In the genomic region with DNA sequence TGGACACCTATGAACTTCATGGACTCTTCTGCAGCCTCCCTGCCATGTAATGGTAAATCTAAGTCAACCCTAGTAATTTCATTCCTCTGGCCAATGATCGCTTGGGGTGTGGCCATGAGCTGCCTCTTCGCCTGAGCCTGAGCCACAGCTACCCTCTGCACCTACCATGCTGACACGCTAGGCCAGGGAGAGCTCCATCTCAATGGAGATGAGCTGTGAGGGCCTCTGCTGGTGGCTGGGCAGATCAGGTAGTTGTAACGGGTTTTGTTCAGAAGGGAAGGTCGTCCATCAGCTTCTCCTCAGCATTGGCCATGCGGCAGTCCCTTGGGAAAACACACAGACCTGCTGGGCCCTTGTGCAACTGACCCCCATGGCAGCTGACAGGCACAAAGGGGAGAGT, we compare ENCODE assay signal across 1 cellular context.
TF ChIP-seq lines count a peak whose summit lies in the region.

No MANE protein-coding gene starts in this region.

TF ChIP-seq in HepG2, 621 proteins besides CTCF, POLR2A, EP300 and RAD21 (continued from another document):
- TF ChIP-seq, protein P1, sequence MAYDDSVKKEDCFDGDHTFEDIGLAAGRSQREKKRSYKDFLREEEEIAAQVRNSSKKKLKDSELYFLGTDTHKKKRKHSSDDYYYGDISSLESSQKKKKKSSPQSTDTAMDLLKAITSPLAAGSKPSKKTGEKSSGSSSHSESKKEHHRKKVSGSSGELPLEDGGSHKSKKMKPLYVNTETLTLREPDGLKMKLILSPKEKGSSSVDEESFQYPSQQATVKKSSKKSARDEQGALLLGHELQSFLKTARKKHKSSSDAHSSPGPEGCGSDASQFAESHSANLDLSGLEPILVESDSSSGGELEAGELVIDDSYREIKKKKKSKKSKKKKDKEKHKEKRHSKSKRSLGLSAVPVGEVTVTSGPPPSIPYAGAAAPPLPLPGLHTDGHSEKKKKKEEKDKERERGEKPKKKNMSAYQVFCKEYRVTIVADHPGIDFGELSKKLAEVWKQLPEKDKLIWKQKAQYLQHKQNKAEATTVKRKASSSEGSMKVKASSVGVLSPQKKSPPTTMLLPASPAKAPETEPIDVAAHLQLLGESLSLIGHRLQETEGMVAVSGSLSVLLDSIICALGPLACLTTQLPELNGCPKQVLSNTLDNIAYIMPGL (CRISPR knock-in tag; IDR thresholded peaks at IDR 0.05; ENCODE audit: borderline replicate concordance in 1 of 2, low read depth in 1 of 2): peak; percentile 44 to 56; a peak in 1 of 4 replicates
- TF ChIP-seq, protein P2, sequence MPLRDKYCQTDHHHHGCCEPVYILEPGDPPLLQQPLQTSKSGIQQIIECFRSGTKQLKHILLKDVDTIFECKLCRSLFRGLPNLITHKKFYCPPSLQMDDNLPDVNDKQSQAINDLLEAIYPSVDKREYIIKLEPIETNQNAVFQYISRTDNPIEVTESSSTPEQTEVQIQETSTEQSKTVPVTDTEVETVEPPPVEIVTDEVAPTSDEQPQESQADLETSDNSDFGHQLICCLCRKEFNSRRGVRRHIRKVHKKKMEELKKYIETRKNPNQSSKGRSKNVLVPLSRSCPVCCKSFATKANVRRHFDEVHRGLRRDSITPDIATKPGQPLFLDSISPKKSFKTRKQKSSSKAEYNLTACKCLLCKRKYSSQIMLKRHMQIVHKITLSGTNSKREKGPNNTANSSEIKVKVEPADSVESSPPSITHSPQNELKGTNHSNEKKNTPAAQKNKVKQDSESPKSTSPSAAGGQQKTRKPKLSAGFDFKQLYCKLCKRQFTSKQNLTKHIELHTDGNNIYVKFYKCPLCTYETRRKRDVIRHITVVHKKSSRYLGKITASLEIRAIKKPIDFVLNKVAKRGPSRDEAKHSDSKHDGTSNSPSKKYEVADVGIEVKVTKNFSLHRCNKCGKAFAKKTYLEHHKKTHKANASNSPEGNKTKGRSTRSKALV (CRISPR knock-in tag; IDR thresholded peaks at IDR 0.05): no peak
- TF ChIP-seq ZMYM3 (CRISPR knock-in tag; IDR thresholded peaks at IDR 0.05) (no peak), CHD2 (IDR thresholded peaks at IDR 0.05; ENCODE audit: low read depth, low read length) (0 out of 2 replicates have a peak, but pooled peaks have one; percentile 19), RFX5 (IDR thresholded peaks at IDR 0.05; ENCODE audit: low read depth, low read length) (no peak), XRCC5 (optimal IDR thresholded peaks at IDR 0.05; ENCODE audit: low read length) (peak; percentile 74), SP1 (IDR thresholded peaks at IDR 0.05) (no peak), SP1 (CRISPR knock-in tag; IDR thresholded peaks at IDR 0.05) (no peak), MXI1 (IDR thresholded peaks at IDR 0.05; ENCODE audit: borderline replicate concordance, low read depth, low read length) (no peak), ARHGAP35 (CRISPR knock-in tag; IDR thresholded peaks at IDR 0.05; ENCODE audit: borderline replicate concordance) (no peak), RXRA (CRISPR knock-in tag; IDR thresholded peaks at IDR 0.05) (no peak), BCL6 (CRISPR knock-in tag; IDR thresholded peaks at IDR 0.05) (no peak), ZSCAN31 (CRISPR knock-in tag; IDR thresholded peaks at IDR 0.05; ENCODE audit: low read depth) (no peak), SP4 (CRISPR knock-in tag; IDR thresholded peaks at IDR 0.05) (no peak), ZNF207 (IDR thresholded peaks at IDR 0.05; ENCODE audit: borderline replicate concordance) (no peak), NCOR1 (IDR thresholded peaks at IDR 0.05; ENCODE audit: borderline replicate concordance, low read length) (no peak), FOXA1 (IDR thresholded peaks at IDR 0.05) (no peak), FOXA1 (CRISPR knock-in tag; IDR thresholded peaks at IDR 0.05) (no peak), ZNF317 (CRISPR knock-in tag; IDR thresholded peaks at IDR 0.05) (no peak), ASH2L (IDR thresholded peaks at IDR 0.05; ENCODE audit: insufficient read length, low read depth, low read length) (no peak), TBL1XR1 (IDR thresholded peaks at IDR 0.05; ENCODE audit: borderline replicate concordance, low read length, partially characterized antibody) (no peak), CCDC6 (CRISPR knock-in tag; IDR thresholded peaks at IDR 0.05) (no peak), ZFP1 (CRISPR knock-in tag; IDR thresholded peaks at IDR 0.05) (no peak), SMAD1 (CRISPR knock-in tag; IDR thresholded peaks at IDR 0.05; ENCODE audit: borderline replicate concordance, low read depth) (peak; percentile 79; the same call in 1 of the 2 replicates), EED (CRISPR knock-in tag; IDR thresholded peaks at IDR 0.05) (no peak), ZNF260 (CRISPR knock-in tag; IDR thresholded peaks at IDR 0.05; ENCODE audit: borderline replicate concordance, low read depth) (no peak), SPEN (CRISPR knock-in tag; IDR thresholded peaks at IDR 0.05; ENCODE audit: low read depth) (no peak), FOXM1 (CRISPR knock-in tag; IDR thresholded peaks at IDR 0.05) (no peak), SMAD3 (CRISPR knock-in tag; IDR thresholded peaks at IDR 0.05) (no peak), CENPT (CRISPR knock-in tag; IDR thresholded peaks at IDR 0.05; ENCODE audit: low read depth) (no peak), TEAD2 (CRISPR knock-in tag; IDR thresholded peaks at IDR 0.05) (no peak), GFI1 (CRISPR knock-in tag; IDR thresholded peaks at IDR 0.05; ENCODE audit: borderline replicate concordance) (no peak), NR2F6 (IDR thresholded peaks at IDR 0.05) (no peak), NR2F6 (CRISPR knock-in tag; IDR thresholded peaks at IDR 0.05) (no peak), ZNF530 (CRISPR knock-in tag; IDR thresholded peaks at IDR 0.05; ENCODE audit: low read depth) (no peak), SMC3 (IDR thresholded peaks at IDR 0.05; ENCODE audit: low read length) (peak; percentile 74), MYC (CRISPR knock-in tag; IDR thresholded peaks at IDR 0.05; ENCODE audit: borderline replicate concordance) (peak; percentile 36; the same call in 1 of the 2 replicates), ESRRA (CRISPR knock-in tag; IDR thresholded peaks at IDR 0.05; ENCODE audit: low read depth) (no peak), BORCS8-MEF2B (CRISPR knock-in tag; IDR thresholded peaks at IDR 0.05) (0 out of 2 replicates have a peak, but pooled peaks have one; percentile 21), TARDBP (CRISPR knock-in tag; IDR thresholded peaks at IDR 0.05) (no peak), SALL1 (CRISPR knock-in tag; IDR thresholded peaks at IDR 0.05) (peak; percentile 41; the same call in 1 of the 2 replicates), HIVEP1 (CRISPR knock-in tag; IDR thresholded peaks at IDR 0.05) (0 out of 2 replicates have a peak, but pooled peaks have one; percentile 23), ZNF879 (CRISPR knock-in tag; IDR thresholded peaks at IDR 0.05) (no peak), FOXC1 (CRISPR knock-in tag; IDR thresholded peaks at IDR 0.05; ENCODE audit: borderline replicate concordance) (no peak), ZEB1 (IDR thresholded peaks at IDR 0.05; ENCODE audit: insufficient replicate concordance, low read depth) (no peak), AKAP8 (CRISPR knock-in tag; IDR thresholded peaks at IDR 0.05) (no peak), YY1 (IDR thresholded peaks at IDR 0.05; ENCODE audit: insufficient read depth, insufficient replicate concordance, low read depth, low read length) (peak; percentile 59), CHD4 (IDR thresholded peaks at IDR 0.05; ENCODE audit: borderline replicate concordance, low read length) (no peak), GTF3A (CRISPR knock-in tag; conservative IDR thresholded peaks at IDR 0.05) (no peak), RBM22 (optimal IDR thresholded peaks at IDR 0.05; ENCODE audit: low read length) (no peak), ZNF451 (CRISPR knock-in tag; IDR thresholded peaks at IDR 0.05) (no peak)
- TF ChIP-seq, protein P3, sequence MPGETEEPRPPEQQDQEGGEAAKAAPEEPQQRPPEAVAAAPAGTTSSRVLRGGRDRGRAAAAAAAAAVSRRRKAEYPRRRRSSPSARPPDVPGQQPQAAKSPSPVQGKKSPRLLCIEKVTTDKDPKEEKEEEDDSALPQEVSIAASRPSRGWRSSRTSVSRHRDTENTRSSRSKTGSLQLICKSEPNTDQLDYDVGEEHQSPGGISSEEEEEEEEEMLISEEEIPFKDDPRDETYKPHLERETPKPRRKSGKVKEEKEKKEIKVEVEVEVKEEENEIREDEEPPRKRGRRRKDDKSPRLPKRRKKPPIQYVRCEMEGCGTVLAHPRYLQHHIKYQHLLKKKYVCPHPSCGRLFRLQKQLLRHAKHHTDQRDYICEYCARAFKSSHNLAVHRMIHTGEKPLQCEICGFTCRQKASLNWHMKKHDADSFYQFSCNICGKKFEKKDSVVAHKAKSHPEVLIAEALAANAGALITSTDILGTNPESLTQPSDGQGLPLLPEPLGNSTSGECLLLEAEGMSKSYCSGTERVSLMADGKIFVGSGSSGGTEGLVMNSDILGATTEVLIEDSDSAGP (CRISPR knock-in tag; IDR thresholded peaks at IDR 0.05; ENCODE audit: borderline replicate concordance): peak; percentile 56
- TF ChIP-seq, protein P4, sequence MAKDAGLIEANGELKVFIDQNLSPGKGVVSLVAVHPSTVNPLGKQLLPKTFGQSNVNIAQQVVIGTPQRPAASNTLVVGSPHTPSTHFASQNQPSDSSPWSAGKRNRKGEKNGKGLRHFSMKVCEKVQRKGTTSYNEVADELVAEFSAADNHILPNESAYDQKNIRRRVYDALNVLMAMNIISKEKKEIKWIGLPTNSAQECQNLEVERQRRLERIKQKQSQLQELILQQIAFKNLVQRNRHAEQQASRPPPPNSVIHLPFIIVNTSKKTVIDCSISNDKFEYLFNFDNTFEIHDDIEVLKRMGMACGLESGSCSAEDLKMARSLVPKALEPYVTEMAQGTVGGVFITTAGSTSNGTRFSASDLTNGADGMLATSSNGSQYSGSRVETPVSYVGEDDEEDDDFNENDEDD (CRISPR knock-in tag; IDR thresholded peaks at IDR 0.05; ENCODE audit: borderline replicate concordance): 0 out of 2 replicates have a peak, but pooled peaks have one; percentile 13
- TF ChIP-seq, protein P5, sequence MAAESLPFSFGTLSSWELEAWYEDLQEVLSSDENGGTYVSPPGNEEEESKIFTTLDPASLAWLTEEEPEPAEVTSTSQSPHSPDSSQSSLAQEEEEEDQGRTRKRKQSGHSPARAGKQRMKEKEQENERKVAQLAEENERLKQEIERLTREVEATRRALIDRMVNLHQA (CRISPR knock-in tag; IDR thresholded peaks at IDR 0.05): no peak
- TF ChIP-seq, protein P6, sequence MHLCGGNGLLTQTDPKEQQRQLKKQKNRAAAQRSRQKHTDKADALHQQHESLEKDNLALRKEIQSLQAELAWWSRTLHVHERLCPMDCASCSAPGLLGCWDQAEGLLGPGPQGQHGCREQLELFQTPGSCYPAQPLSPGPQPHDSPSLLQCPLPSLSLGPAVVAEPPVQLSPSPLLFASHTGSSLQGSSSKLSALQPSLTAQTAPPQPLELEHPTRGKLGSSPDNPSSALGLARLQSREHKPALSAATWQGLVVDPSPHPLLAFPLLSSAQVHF (CRISPR knock-in tag; IDR thresholded peaks at IDR 0.05): no peak
- TF ChIP-seq, protein P7, sequence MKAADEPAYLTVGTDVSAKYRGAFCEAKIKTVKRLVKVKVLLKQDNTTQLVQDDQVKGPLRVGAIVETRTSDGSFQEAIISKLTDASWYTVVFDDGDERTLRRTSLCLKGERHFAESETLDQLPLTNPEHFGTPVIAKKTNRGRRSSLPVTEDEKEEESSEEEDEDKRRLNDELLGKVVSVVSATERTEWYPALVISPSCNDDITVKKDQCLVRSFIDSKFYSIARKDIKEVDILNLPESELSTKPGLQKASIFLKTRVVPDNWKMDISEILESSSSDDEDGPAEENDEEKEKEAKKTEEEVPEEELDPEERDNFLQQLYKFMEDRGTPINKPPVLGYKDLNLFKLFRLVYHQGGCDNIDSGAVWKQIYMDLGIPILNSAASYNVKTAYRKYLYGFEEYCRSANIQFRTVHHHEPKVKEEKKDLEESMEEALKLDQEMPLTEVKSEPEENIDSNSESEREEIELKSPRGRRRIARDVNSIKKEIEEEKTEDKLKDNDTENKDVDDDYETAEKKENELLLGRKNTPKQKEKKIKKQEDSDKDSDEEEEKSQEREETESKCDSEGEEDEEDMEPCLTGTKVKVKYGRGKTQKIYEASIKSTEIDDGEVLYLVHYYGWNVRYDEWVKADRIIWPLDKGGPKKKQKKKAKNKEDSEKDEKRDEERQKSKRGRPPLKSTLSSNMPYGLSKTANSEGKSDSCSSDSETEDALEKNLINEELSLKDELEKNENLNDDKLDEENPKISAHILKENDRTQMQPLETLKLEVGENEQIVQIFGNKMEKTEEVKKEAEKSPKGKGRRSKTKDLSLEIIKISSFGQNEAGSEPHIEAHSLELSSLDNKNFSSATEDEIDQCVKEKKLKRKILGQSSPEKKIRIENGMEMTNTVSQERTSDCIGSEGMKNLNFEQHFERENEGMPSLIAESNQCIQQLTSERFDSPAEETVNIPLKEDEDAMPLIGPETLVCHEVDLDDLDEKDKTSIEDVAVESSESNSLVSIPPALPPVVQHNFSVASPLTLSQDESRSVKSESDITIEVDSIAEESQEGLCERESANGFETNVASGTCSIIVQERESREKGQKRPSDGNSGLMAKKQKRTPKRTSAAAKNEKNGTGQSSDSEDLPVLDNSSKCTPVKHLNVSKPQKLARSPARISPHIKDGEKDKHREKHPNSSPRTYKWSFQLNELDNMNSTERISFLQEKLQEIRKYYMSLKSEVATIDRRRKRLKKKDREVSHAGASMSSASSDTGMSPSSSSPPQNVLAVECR (CRISPR knock-in tag; IDR thresholded peaks at IDR 0.05; ENCODE audit: borderline replicate concordance): peak; percentile 22; the same call in 1 of the 2 replicates
